8 cellular contexts compared by ENCODE assay signal in genomic region chr1:45206808-45207624, GRCh38. TPM values are rescaled to one million over a fixed set of nuclear protein-coding genes. Genes with fewer than 3 reads are reported as not detected.
A peak's percentile ranks its signal among the peaks of the same experiment; 100 is the strongest.
DNase-seq lines count a peak whose midpoint lies in the region; ATAC-seq and TF ChIP-seq lines count a peak whose summit lies in the region.

No MANE protein-coding gene starts in this region.

- POLR2A ChIA-PET in HEK293 (lab: Yijun Ruan, JAX): no interaction called here

- DNase-seq in iPS DF 6.9 (ENCODE audit: low read depth, low spot score): no peak
- DNase-seq in spleen: no peak

- CTCF ChIA-PET in HEK293 (lab: Yijun Ruan, JAX): interaction anchor here (1.8 to 2.0 kb wide), 2 partner anchors 93 to 187 kb away, joined by 4 read pairs; no protein-coding TSS in a partner anchor

- H3K4me3 ChIP-seq in HEK293 (ENCODE audit: low read depth, low read length): peak overlapping the region; percentile 98
- peak overlapping the region; percentile 60 for H3K4me3 ChIP-seq in WI38 (ENCODE audit: low read depth, low read length)
- peak overlapping the region; percentile 91; the same call in 1 of the 2 replicates for H3K4me3 ChIP-seq in iPS DF 6.9 (ENCODE audit: low read length)
- peak overlapping the region; percentile 77 to 97 (median 89) for H3K4me3 ChIP-seq in spleen

- H3K36me3 ChIP-seq in HEK293 (ENCODE audit: control insufficient read depth in 2 of 2, insufficient read depth in 1 of 2, low read length in 2 of 2) (no peaks in the 10 kb centered on the region), iPS DF 6.9 (ENCODE audit: control insufficient read depth, insufficient read depth, low read length) (no peaks in the 10 kb centered on the region), spleen (no peaks in the 10 kb centered on the region)

- peak overlapping the region; percentile 38; the same call in 1 of the 2 replicates for H3K27ac ChIP-seq in HEK293 (ENCODE audit: extremely low read depth, low read depth, low read length)
- H3K27ac ChIP-seq in iPS DF 6.9 (ENCODE audit: low read length): no peak overlapping the region
- peak overlapping the region; percentile 38 to 90 (median 86) for H3K27ac ChIP-seq in spleen

- H3K9me3 ChIP-seq in HEK293 (ENCODE audit: control insufficient read depth, insufficient read depth, low read depth, low read length): no peaks in the 10 kb centered on the region
- H3K9me3 ChIP-seq in iPS DF 6.9 (ENCODE audit: control insufficient read depth, insufficient read depth, low read length): no peaks in the 10 kb centered on the region
- no peaks in the 10 kb centered on the region for H3K9me3 ChIP-seq in spleen

- H3K4me1 ChIP-seq in HEK293 (ENCODE audit: control insufficient read depth, insufficient read depth, low read length) (peaks cover 10% of the 10 kb centered on the region), iPS DF 6.9 (ENCODE audit: control insufficient read depth, insufficient read depth, low read length) (peaks cover 2% of the 10 kb centered on the region; the same call in 1 of the 2 replicates), spleen (peaks cover 5 to 30% (median 26%) of the 10 kb centered on the region in 6 donors)

- intact Hi-C loops in spleen (cut with DNase I; ENCODE audit: low total_unique reads): loop anchor here (5.0 kb wide), 1 partner anchor 185 kb away; no protein-coding TSS in a partner anchor

- H3K27me3 ChIP-seq in iPS DF 6.9 (ENCODE audit: control insufficient read depth, insufficient read depth, low read length) (peaks cover 12% of the 10 kb centered on the region), spleen (replicated peaks in 1 of 7) (peaks cover 0 to 49% (median 4%) of the 10 kb centered on the region in 7 donors)

- ATAC-seq in GM19455 (IDR thresholded peaks at IDR 0.05; ENCODE audit: unreplicated experiment) (no peak), GM18909 (IDR thresholded peaks at IDR 0.05; ENCODE audit: poor library complexity, unreplicated experiment) (no peak), HG02981 (IDR thresholded peaks at IDR 0.05; ENCODE audit: unreplicated experiment) (no peak), GM21737 (IDR thresholded peaks at IDR 0.05; ENCODE audit: unreplicated experiment) (no peak)

- TF ChIP-seq CTCF in HEK293 (tag by site-specific recombination; IDR thresholded peaks at IDR 0.05): no peak
- TF ChIP-seq CTCF in WI38 (IDR thresholded peaks at IDR 0.05; ENCODE audit: low read depth, low read length): no peak
- TF ChIP-seq CTCF in spleen (IDR thresholded peaks at IDR 0.05 in 8 of 11, conservative IDR thresholded peaks at IDR 0.05 in 3 of 11): no peak

- no peak for TF ChIP-seq POLR2A in spleen (IDR thresholded peaks at IDR 0.05)

- WGBS in iPS DF 6.9 (ENCODE audit: insufficient coverage, insufficient read length): no CpG with 5 or more reads among the region's 18 CpGs
- 12 to 15% (median 12%) methylated on average over 18 of the region's 18 CpGs for WGBS in spleen, 5 donors

TF ChIP-seq in HEK293, 187 proteins besides CTCF, POLR2A, EP300 and RAD21 (continues in another document):
- no peak for TF ChIP-seq KLF17 (tag by site-specific recombination; IDR thresholded peaks at IDR 0.05)
- TF ChIP-seq ZNF362 (tag by site-specific recombination; IDR thresholded peaks at IDR 0.05): no peak
- no peak for TF ChIP-seq ZSCAN4 (tag by site-specific recombination; IDR thresholded peaks at IDR 0.05)
- TF ChIP-seq ZNF654 (tag by site-specific recombination; IDR thresholded peaks at IDR 0.05; ENCODE audit: low read depth): no peak
- 0 out of 2 replicates have a peak, but pooled peaks have one; percentile 23 for TF ChIP-seq EGR2 (tag by site-specific recombination; IDR thresholded peaks at IDR 0.05; ENCODE audit: low read depth)
- TF ChIP-seq ZFHX2 (tag by site-specific recombination; conservative IDR thresholded peaks at IDR 0.05): peak; percentile 37; the same call in 1 of the 2 replicates
- TF ChIP-seq PRDM1 (tag by site-specific recombination; IDR thresholded peaks at IDR 0.05): 0 out of 2 replicates have a peak, but pooled peaks have one; percentile 8
- 0 out of 2 replicates have a peak, but pooled peaks have one; percentile 24 for TF ChIP-seq ZNF600 (tag by site-specific recombination; IDR thresholded peaks at IDR 0.05)
- peak; percentile 75 for TF ChIP-seq PRDM10 (tag by site-specific recombination; IDR thresholded peaks at IDR 0.05)
- no peak for TF ChIP-seq ZNF548 (tag by site-specific recombination; IDR thresholded peaks at IDR 0.05)
- TF ChIP-seq ZNF596 (tag by site-specific recombination; IDR thresholded peaks at IDR 0.05): no peak
- no peak for TF ChIP-seq REST (tag by site-specific recombination; IDR thresholded peaks at IDR 0.05)
- no peak for TF ChIP-seq ZNF658 (tag by site-specific recombination; IDR thresholded peaks at IDR 0.05)

RNA-seq across cellular contexts. Expression of gene ZSWIM5, which starts 0.6 kb away (rescaled TPM):
- total RNA-seq in spleen: 1 to 10 TPM; 2.4 to 4.7 (median 3.6) TPM
- polyA plus RNA-seq in spleen: under 1 TPM; 0.15 to 0.61 (median 0.43) TPM
